In genomic region chr10:34905200-34905927, GRCh38 we compare ENCODE assay signal across 19 cellular contexts.
A peak's percentile ranks its signal among the peaks of the same experiment; 100 is the strongest.
DNase-seq lines count a peak whose midpoint lies in the region; FAIRE-seq and TF ChIP-seq lines count a peak whose summit lies in the region.
"Had no signal": no experiment of that assay in that cellular context is flagged by ENCODE, and none has a peak within 500 bp of the region (broad histone marks: within the 10 kb centered on the region; RNA-seq: fewer than 3 reads in every experiment).

No MANE protein-coding gene starts in this region.

- H3K27me3 ChIP-seq in WERI-Rb-1 (ENCODE audit: insufficient read depth, low read depth, severe bottlenecking): no peaks in the 10 kb centered on the region
- no peaks in the 10 kb centered on the region for H3K27me3 ChIP-seq in esophagus squamous epithelium
- H3K27me3 ChIP-seq in neuron (ENCODE audit: insufficient read depth, low read length): no peaks in the 10 kb centered on the region
- H3K27me3 ChIP-seq: gastrocnemius medialis, MG63 had no signal

- H3K36me3 ChIP-seq in WERI-Rb-1 (no peaks in the 10 kb centered on the region), esophagus squamous epithelium (no peaks in the 10 kb centered on the region), neuron (ENCODE audit: insufficient read depth, low read length) (no peaks in the 10 kb centered on the region)
- H3K36me3 ChIP-seq: gastrocnemius medialis, left ventricle myocardium inferior, MG63 had no signal

- intact Hi-C loops in esophagus squamous epithelium (cut with DNase I): no loop called here

- 40 to 49% methylated on average over 8 of the region's 9 CpGs for WGBS in esophagus squamous epithelium, 2 donors

- H2AFZ ChIP-seq in neuron (ENCODE audit: low read depth, low read length): peak overlapping the region; percentile 37

- TF ChIP-seq CTCF in C4-2B (conservative IDR thresholded peaks at IDR 0.05) (no peak), WERI-Rb-1 (IDR thresholded peaks at IDR 0.05; ENCODE audit: low read depth, low read length) (no peak), esophagus squamous epithelium (IDR thresholded peaks at IDR 0.05) (no peak)

- FAIRE-seq in frontal cortex (lab: Jason Lieb, UNC): no peak
- FAIRE-seq: endometrium had no signal

- no peak for TF ChIP-seq POLR2A in esophagus squamous epithelium (IDR thresholded peaks at IDR 0.05)

- DNase-seq in WERI-Rb-1 (no peak), esophagus squamous epithelium (lab: John Stamatoyannopoulos, UW) (no peak), medulla oblongata (ENCODE audit: extremely low spot score) (no peak), kidney tubule cell (ENCODE audit: low spot score) (no peak), frontal cortex (ENCODE audit: low spot score in 2 of 2) (no peak)
- DNase-seq in stimulated activated CD4-positive, alpha-beta T cell treated with anti-CD3 and anti-CD28 coated beads, Interleukin-2, amount 100 ng/mL, for 48 hours: no peak
- DNase-seq: activated CD4-positive, alpha-beta T cell treated with anti-CD3 and anti-CD28 coated beads, Interleukin-2, amount 50 U/mL, for 48 hours; activated naive CD4-positive, alpha-beta T cell treated with Interleukin-2 at 50 U/mL for 16 hours; activated T-cell treated with anti-CD3 and anti-CD28 coated beads for 4 hours; anterior cingulate cortex; left ventricle myocardium inferior; MG63; NCI-H345; stimulated activated CD4-positive, alpha-beta T cell treated with anti-CD3 and anti-CD28 coated beads, Interleukin-4, amount 100 ng/mL, for 4 hours had no signal

- H3K4me1 ChIP-seq in esophagus squamous epithelium (peaks cover 11 to 61% (median 19%) of the 10 kb centered on the region in 3 donors), neuron (ENCODE audit: insufficient read depth, low read length) (peaks cover 9% of the 10 kb centered on the region)
- H3K4me1 ChIP-seq: gastrocnemius medialis, left ventricle myocardium inferior had no signal

- H3K4me3 ChIP-seq in WERI-Rb-1 (ENCODE audit: low read depth, low read length) (no peak overlapping the region), esophagus squamous epithelium (no peak overlapping the region), neuron (ENCODE audit: low read length) (no peak overlapping the region)
- H3K4me3 ChIP-seq: left ventricle myocardium inferior, MG63, smooth muscle cell had no signal

- H3K27ac ChIP-seq in C4-2B (peak overlapping the region; percentile 61), WERI-Rb-1 (peak overlapping the region; percentile 58), esophagus squamous epithelium (peak overlapping the region; percentile 73 to 87 (median 80))
- H3K27ac ChIP-seq: left ventricle myocardium inferior had no signal

- H3K9me3 ChIP-seq in WERI-Rb-1 (ENCODE audit: severe bottlenecking) (no peaks in the 10 kb centered on the region), esophagus squamous epithelium (no peaks in the 10 kb centered on the region), neuron (ENCODE audit: low read length) (no peaks in the 10 kb centered on the region)
- H3K9me3 ChIP-seq: gastrocnemius medialis, left ventricle myocardium inferior, MG63 had no signal
